In genomic region chr1:45815667-45816458, GRCh38 we compare ENCODE assay signal across 22 cellular contexts. TPM values are rescaled to one million over a fixed set of nuclear protein-coding genes. Genes with fewer than 3 reads are reported as not detected.
A peak's percentile ranks its signal among the peaks of the same experiment; 100 is the strongest.
DNase-seq lines count a peak whose midpoint lies in the region; ATAC-seq, FAIRE-seq and TF ChIP-seq lines count a peak whose summit lies in the region.
"Had no signal": no experiment of that assay in that cellular context is flagged by ENCODE, and none has a peak within 500 bp of the region (broad histone marks: within the 10 kb centered on the region; RNA-seq: fewer than 3 reads in every experiment).

No MANE protein-coding gene starts in this region.

- TF ChIP-seq CTCF in PC-3 (conservative IDR thresholded peaks at IDR 0.05; ENCODE audit: low read depth, low read length) (no peak), HepG2 (CRISPR knock-in tag; IDR thresholded peaks at IDR 0.05) (no peak), stomach (IDR thresholded peaks at IDR 0.05) (no peak)

- in situ Hi-C loops in HepG2 (cut with HindIII; ENCODE audit: extremely low pct_ligation_motif_present, low pct_unique_long_range_greater_than_20kb): no loop called here
- in situ Hi-C loops in G401 (cut with HindIII; ENCODE audit: low sequenced_read_pairs): no loop called here

- H3K4me2 ChIP-seq in PC-3 (ENCODE audit: low read length): no peak overlapping the region
- no peak overlapping the region for H3K4me2 ChIP-seq in HepG2 (ENCODE audit: low read depth, low read length)

- H3F3A ChIP-seq in PC-3 (ENCODE audit: low read length, unreplicated experiment): no peaks in the 10 kb centered on the region

- no peaks in the 10 kb centered on the region for H4K20me1 ChIP-seq in PC-3 (ENCODE audit: low read length)
- no peaks in the 10 kb centered on the region for H4K20me1 ChIP-seq in HepG2 (ENCODE audit: insufficient read depth, low read length)

- H3K27ac ChIP-seq in PC-3 (ENCODE audit: low read length) (no peak overlapping the region), HepG2 (ENCODE audit: extremely low read length, insufficient read depth, low read length) (no peak overlapping the region), stomach (no peak overlapping the region)
- H3K27ac ChIP-seq: gastrocnemius medialis, left ventricle myocardium inferior, tibial artery had no signal

- H2AFZ ChIP-seq in PC-3 (ENCODE audit: low read length) (no peak overlapping the region), HepG2 (ENCODE audit: low read length) (no peak overlapping the region)

- POLR2A ChIA-PET in PC-3 (lab: Charles Lee; ENCODE audit: unreplicated experiment) (no interaction called here), HepG2 (lab: Yijun Ruan, JAX) (no interaction called here)

- H3K9me3 ChIP-seq in PC-3 (ENCODE audit: low read length): no peaks in the 10 kb centered on the region
- no peaks in the 10 kb centered on the region for H3K9me3 ChIP-seq in HepG2 (ENCODE audit: low read length)
- peaks cover 0 to under 1% (median 0%) of the 10 kb centered on the region in 4 donors for H3K9me3 ChIP-seq in stomach

- H3K4me3 ChIP-seq in PC-3 (ENCODE audit: low read length) (no peak overlapping the region), HepG2 (replicated peaks in 1 of 3; ENCODE audit: insufficient read depth in 1 of 3, low read depth in 2 of 3, low read length in 3 of 3) (no peak overlapping the region), stomach (no peak overlapping the region)
- H3K4me3 ChIP-seq: gastrocnemius medialis, left ventricle myocardium inferior, tibial artery had no signal

- CTCF ChIA-PET in PC-3 (lab: Charles Lee): no interaction called here
- CTCF ChIA-PET in HepG2 (lab: Yijun Ruan, JAX; ENCODE audit: low intra/inter-chr PET ratio, low total read pairs): no interaction called here

- peaks cover 9% of the 10 kb centered on the region for H3K4me1 ChIP-seq in PC-3 (ENCODE audit: insufficient read depth, low read length)
- peaks cover 12% of the 10 kb centered on the region for H3K4me1 ChIP-seq in HepG2 (ENCODE audit: insufficient read depth, low read length)
- no peaks in the 10 kb centered on the region for H3K4me1 ChIP-seq in stomach
- H3K4me1 ChIP-seq: gastrocnemius medialis, left ventricle myocardium inferior, tibial artery had no signal

- TF ChIP-seq POLR2A in HepG2 (IDR thresholded peaks at IDR 0.05; ENCODE audit: insufficient read depth in 1 of 2, low read depth in 2 of 2, low read length in 2 of 2): no peak
- no peak for TF ChIP-seq POLR2A in stomach (IDR thresholded peaks at IDR 0.05)

- TF ChIP-seq EP300 in HepG2 (IDR thresholded peaks at IDR 0.05; ENCODE audit: low read depth in 2 of 2, low read length in 2 of 2): no peak
- TF ChIP-seq EP300 in HepG2 (CRISPR knock-in tag; IDR thresholded peaks at IDR 0.05; ENCODE audit: borderline replicate concordance): no peak
- TF ChIP-seq EP300 in stomach (IDR thresholded peaks at IDR 0.05): no peak

- peak; percentile 54 for DNase-seq in EH (ENCODE audit: low read depth)
- peak; percentile 71 for DNase-seq in PC-3
- DNase-seq in dermis blood vessel endothelial cell: peak; percentile 71
- DNase-seq in HepG2 (ENCODE audit: low spot score): no peak
- DNase-seq in stomach: no peak
- DNase-seq in NCI-H128 (lab: John Stamatoyannopoulos, UW; ENCODE audit: unreplicated experiment): no peak
- DNase-seq in G401 (ENCODE audit: low spot score): no peak
- DNase-seq: activated CD4-positive, alpha-beta T cell treated with anti-CD3 and anti-CD28 coated beads for 1 hour; CD8-positive, alpha-beta memory T cell; cerebellar nuclear complex; DND-41; endodermal cell; gastrocnemius medialis; left ventricle myocardium inferior; NCI-H1436; NCI-H82; right cardiac atrium; stimulated activated naive B cell treated with anti-CD40 and anti-IgM and Interleukin-4, amounts not matched to agents 10 μg/mL and 1 μg/mL and 100 μg/mL, for 72 hours; tibial artery had no signal

- intact Hi-C loops in PC-3 (cut with micrococcal nuclease): no loop called here
- intact Hi-C loops in HepG2 (cut with micrococcal nuclease; ENCODE audit: unreplicated experiment): no loop called here
- intact Hi-C loops in stomach (cut with DNase I; ENCODE audit: low total_unique reads): no loop called here

- WGBS in HepG2 (ENCODE audit: low lambda C conversion rate): 93% methylated on average over 3 of the region's 3 CpGs
- WGBS in stomach, 5 donors: 68 to 89% (median 82%) methylated on average over 3 of the region's 3 CpGs

- H3K36me3 ChIP-seq in PC-3 (ENCODE audit: low read depth, low read length) (peaks cover 6% of the 10 kb centered on the region; the same call in 1 of the 2 replicates), HepG2 (replicated peaks in 1 of 2; ENCODE audit: control insufficient read depth in 1 of 2, insufficient read depth in 2 of 2, low read length in 2 of 2) (peaks cover 4 to 27% of the 10 kb centered on the region in 2 experiments; a peak in 3 of 5 replicates), stomach (peaks cover 0 to 16% (median 16%) of the 10 kb centered on the region in 4 donors)

- TF ChIP-seq RAD21 in HepG2 (CRISPR knock-in tag; IDR thresholded peaks at IDR 0.05): no peak

- H3K27me3 ChIP-seq in PC-3 (ENCODE audit: low read length) (no peaks in the 10 kb centered on the region), HepG2 (ENCODE audit: control insufficient read depth in 1 of 2, insufficient read depth in 2 of 2, low read length in 2 of 2) (no peaks in the 10 kb centered on the region), stomach (no peaks in the 10 kb centered on the region)
- H3K27me3 ChIP-seq: gastrocnemius medialis, tibial artery had no signal

- H3K9me2 ChIP-seq in PC-3 (replicated peaks; ENCODE audit: low read length): no peaks in the 10 kb centered on the region

- ATAC-seq in PC-3 (peak; percentile 76), HepG2 (no peak), GM19035 (IDR thresholded peaks at IDR 0.05; ENCODE audit: unreplicated experiment) (no peak)
- ATAC-seq: gastrocnemius medialis; HCT116; right cardiac atrium; stimulated activated naive B cell treated with anti-CD40 and anti-IgM and Interleukin-4, amounts not matched to agents 10 μg/mL and 1 μg/mL and 100 μg/mL, for 72 hours had no signal

- H3K9ac ChIP-seq in PC-3 (ENCODE audit: low read length): no peak overlapping the region
- H3K9ac ChIP-seq in HepG2 (ENCODE audit: insufficient read depth, low read depth, low read length): no peak overlapping the region

- no peak for FAIRE-seq in HepG2 (lab: Jason Lieb, UNC)
- FAIRE-seq: GM19239 had no signal

- H3K79me2 ChIP-seq in PC-3 (ENCODE audit: low read length) (peaks cover 28% of the 10 kb centered on the region), HepG2 (ENCODE audit: insufficient read depth, low read length) (peaks cover 61% of the 10 kb centered on the region)

- BruUV-seq in PC-3 (replicated peaks; lab: Mats Ljungman, UMichigan) (no TSS peak), HepG2 (replicated peaks; lab: Mats Ljungman, UMichigan) (no TSS peak)

TF ChIP-seq in HepG2, 621 proteins besides CTCF, POLR2A, EP300 and RAD21:
- TF ChIP-seq ATF7 (IDR thresholded peaks at IDR 0.05) (peak; percentile 46), ATF7 (CRISPR knock-in tag; IDR thresholded peaks at IDR 0.05) (no peak), ZNF652 (CRISPR knock-in tag; IDR thresholded peaks at IDR 0.05; ENCODE audit: borderline replicate concordance, low read depth) (peak; percentile 42; the same call in 1 of the 2 replicates), BATF2 (CRISPR knock-in tag; IDR thresholded peaks at IDR 0.05) (no peak)

RNA-seq across cellular contexts. Expression of gene MAST2, which starts 12.5 kb away (rescaled TPM):
- total RNA-seq in PC-3 (2014; rRNA removed) (29.3 and 33.7 TPM in 2 replicates), dermis blood vessel endothelial cell (17.2 and 21.3 TPM in 2 replicates), HepG2 (2016; rRNA removed; fragmentation: Illumina TruSeq; extraction: Trizol) (14.3 and 15.3 TPM in 2 replicates), stomach (100 to 1,000 TPM in 1 of 5 donors, 10 to 100 TPM in 4; 27.1 to 131 (median 46.7) TPM)
- total RNA-seq in HepG2 (2016; cell fraction: cytosol; rRNA removed; fragmentation: Illumina TruSeq; extraction: Trizol; ENCODE audit: low read depth): 9.9 and 10.4 TPM in 2 replicates
- total RNA-seq in HepG2 (2016; cell fraction: insoluble cytoplasmic fraction; rRNA removed; fragmentation: Illumina TruSeq; extraction: Trizol): 12.9 and 13.7 TPM in 2 replicates
- 12.0 and 14.5 TPM in 2 replicates for total RNA-seq in HepG2 (2016; cell fraction: membrane; rRNA removed; fragmentation: Illumina TruSeq; extraction: Trizol)
- 26.9 and 30.8 TPM in 2 replicates for total RNA-seq in HepG2 (2016; cell fraction: nucleus; rRNA removed; fragmentation: Illumina TruSeq; extraction: Trizol)
- polyA plus RNA-seq in HepG2 (2011; rRNA removed) (23.0 and 26.3 TPM in 2 replicates), stomach (10 to 100 TPM in 1 of 3 donors, 1 to 10 TPM in 2; 5.3 to 19.5 (median 7.4) TPM)
- polyA plus RNA-seq in HepG2 (2011; cell fraction: cytosol; rRNA removed): 15.9 and 16.5 TPM in 2 replicates
- 89.7 and 90.3 TPM in 2 replicates for polyA plus RNA-seq in HepG2 (2011; cell fraction: nucleus; rRNA removed)
- polyA plus RNA-seq in HepG2 (2012): 18.5 and 25.7 TPM in 2 replicates
- polyA plus RNA-seq in HepG2 (2016; cell fraction: cytosol; fragmentation: Illumina TruSeq; extraction: Trizol; ENCODE audit: low read depth): 2.2 and 2.3 TPM in 2 replicates
- polyA plus RNA-seq in HepG2 (2016; cell fraction: insoluble cytoplasmic fraction; fragmentation: Illumina TruSeq; extraction: Trizol; ENCODE audit: low read depth): 16.9 and 21.5 TPM in 2 replicates
- 7.6 and 9.3 TPM in 2 replicates for polyA plus RNA-seq in HepG2 (2016; cell fraction: membrane; fragmentation: Illumina TruSeq; extraction: Trizol; ENCODE audit: low read depth)
- polyA plus RNA-seq in HepG2 (2016; cell fraction: nucleus; fragmentation: Illumina TruSeq; extraction: Trizol; ENCODE audit: insufficient read depth, low read depth): 56.2 and 67.8 TPM in 2 replicates
- 58.6 and 58.9 TPM in 2 replicates for polyA minus RNA-seq in HepG2 (2011; rRNA and poly(A)+ RNA removed; ENCODE audit: low replicate concordance)
- polyA minus RNA-seq in HepG2 (2011; cell fraction: cytosol; rRNA and poly(A)+ RNA removed): 22.0 and 27.0 TPM in 2 replicates
- polyA minus RNA-seq in HepG2 (2011; cell fraction: nucleus; rRNA and poly(A)+ RNA removed): 78.5 and 80.8 TPM in 2 replicates
- 31.8 and 46.1 TPM in 2 replicates for total RNA-seq in G401 (2014; rRNA removed; shearing (Covaris generic))

Comparison
In these comparisons a context has a peak if more than half of its experiments do, and no peak if none do; other contexts are left out.
1. DNase-seq: peak in EH (single experiment), PC-3 (single experiment) and dermis blood vessel endothelial cell (single experiment); none in HepG2 (single experiment), stomach (single experiment), NCI-H128 (single experiment) and G401 (single experiment).